ENCODE assay signal across 1 cellular context in the genomic region with DNA sequence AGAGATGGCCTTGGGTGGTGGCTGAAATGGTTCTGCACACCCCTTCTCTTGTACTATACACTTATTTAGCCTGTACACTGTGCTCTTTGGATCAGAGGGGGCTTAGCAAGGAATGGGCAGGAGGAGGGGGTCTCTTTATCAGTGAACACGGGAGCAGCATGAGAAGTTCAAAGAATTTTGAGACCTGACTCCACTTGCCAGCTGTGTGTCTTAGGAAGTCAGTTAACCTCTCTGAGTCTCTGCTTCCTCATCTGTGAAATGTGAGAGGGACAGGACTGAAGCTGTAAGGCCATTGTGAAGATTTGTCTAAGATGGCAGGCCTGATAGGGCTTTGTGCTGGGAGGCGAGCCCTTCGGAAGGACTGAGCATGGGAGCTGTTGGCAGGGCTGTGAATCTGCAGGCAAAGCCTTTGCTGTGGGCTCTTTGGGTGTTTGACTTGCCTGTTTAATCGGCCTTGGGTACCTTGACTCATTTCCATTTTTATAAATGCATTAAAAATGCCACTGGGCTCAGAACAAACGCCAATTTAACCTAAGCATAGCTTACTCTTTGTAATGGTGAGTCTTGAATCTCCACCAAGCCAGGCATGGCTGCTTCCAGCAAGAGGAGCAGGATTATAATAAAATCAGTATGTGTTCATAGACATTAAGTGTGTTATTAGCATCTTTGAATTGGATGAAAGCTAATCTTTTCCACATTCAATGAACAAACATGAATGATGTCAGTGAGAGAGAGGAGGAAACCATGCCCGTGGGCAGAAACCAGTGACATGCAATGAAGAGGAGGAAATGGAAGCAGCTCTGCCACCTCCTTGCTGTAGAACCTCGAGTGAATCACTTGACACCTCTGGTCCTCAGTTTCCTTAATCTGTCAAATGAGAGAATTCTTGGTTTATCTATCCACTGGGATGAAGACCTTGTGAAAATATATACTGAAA.
TF ChIP-seq lines count a peak whose summit lies in the region.

No MANE protein-coding gene starts in this region.

TF ChIP-seq in SK-N-SH, 30 proteins besides CTCF, POLR2A, EP300 and RAD21 (continued from another document):
- TF ChIP-seq, protein P1, sequence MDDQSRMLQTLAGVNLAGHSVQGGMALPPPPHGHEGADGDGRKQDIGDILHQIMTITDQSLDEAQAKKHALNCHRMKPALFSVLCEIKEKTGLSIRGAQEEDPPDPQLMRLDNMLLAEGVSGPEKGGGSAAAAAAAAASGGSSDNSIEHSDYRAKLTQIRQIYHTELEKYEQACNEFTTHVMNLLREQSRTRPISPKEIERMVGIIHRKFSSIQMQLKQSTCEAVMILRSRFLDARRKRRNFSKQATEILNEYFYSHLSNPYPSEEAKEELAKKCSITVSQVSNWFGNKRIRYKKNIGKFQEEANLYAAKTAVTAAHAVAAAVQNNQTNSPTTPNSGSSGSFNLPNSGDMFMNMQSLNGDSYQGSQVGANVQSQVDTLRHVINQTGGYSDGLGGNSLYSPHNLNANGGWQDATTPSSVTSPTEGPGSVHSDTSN (IDR thresholded peaks at IDR 0.05): no peak
- no peak for TF ChIP-seq CHD2 (IDR thresholded peaks at IDR 0.05; ENCODE audit: low read length, partially characterized antibody)
TF ChIP-seq in SK-N-SH: peak in this region for 0.
